24 cellular contexts compared by ENCODE assay signal in genomic region chr5:78823196-78823595, GRCh38.
DNase-seq lines count a peak whose midpoint lies in the region; ATAC-seq, FAIRE-seq and TF ChIP-seq lines count a peak whose summit lies in the region.
"Had no signal": no experiment of that assay in that cellular context is flagged by ENCODE, and none has a peak within 500 bp of the region (broad histone marks: within the 10 kb centered on the region; RNA-seq: fewer than 3 reads in every experiment).

No MANE protein-coding gene starts in this region.

- no peak for TF ChIP-seq CTCF in GM20000 (IDR thresholded peaks at IDR 0.05; ENCODE audit: extremely low read depth, missing control alignments)

- DNase-seq in GM12891 (ENCODE audit: insufficient read length, low spot score) (no peak), GM20000 (ENCODE audit: low spot score) (peak; percentile 31), T-helper 9 cell (no peak), DMS153 treated with DMSO at 0.1 percent for 48 hours (lab: John Stamatoyannopoulos, UW; ENCODE audit: unreplicated experiment) (no peak), HTR-8/SVneo (ENCODE audit: insufficient read length, low spot score) (no peak)
- DNase-seq: AML-193; CD4-positive, alpha-beta T cell; GM23248; H7; KBM-7; MV-4-11; NCI-H1105; NCI-H1436 treated with DMSO at 0.1 percent for 48 hours; NCI-H1930; NCI-H2107; NCI-H446; NCI-H524 treated with DMSO at 0.1 percent for 48 hours; NCI-H774; SIG-M5 had no signal

- FAIRE-seq in GM12891 (lab: Jason Lieb, UNC): peak; percentile 38
- FAIRE-seq in HTR-8/SVneo (lab: Jason Lieb, UNC): no peak
- FAIRE-seq: A549, G401.6, RCC 7860 had no signal

- no peak for TF ChIP-seq POLR2A in GM12891 (IDR thresholded peaks at IDR 0.05; ENCODE audit: low read depth, low read length)

- ATAC-seq in HG03159 (IDR thresholded peaks at IDR 0.05; ENCODE audit: unreplicated experiment) (peak; percentile 48), GM18861 (IDR thresholded peaks at IDR 0.05; ENCODE audit: unreplicated experiment) (no peak)
- ATAC-seq: A549 had no signal

TF ChIP-seq in GM12891, 5 proteins besides CTCF, POLR2A, EP300 and RAD21:
- no peak for TF ChIP-seq POU2F2 (IDR thresholded peaks at IDR 0.05; ENCODE audit: low read depth, low read length)
- TF ChIP-seq PAX5 (IDR thresholded peaks at IDR 0.05; ENCODE audit: insufficient read depth, low read length, severe bottlenecking): no peak
- TF ChIP-seq POLR2AphosphoS5 (IDR thresholded peaks at IDR 0.05; ENCODE audit: low read depth, low read length): no peak
- TF ChIP-seq TAF1 (IDR thresholded peaks at IDR 0.05; ENCODE audit: low read depth, low read length): no peak
- no peak for TF ChIP-seq SPI1 (IDR thresholded peaks at IDR 0.05; ENCODE audit: low read depth, low read length)
